ENCODE assay signal across 1 cellular context in genomic region chr19:40461669-40462221, GRCh38.
TF ChIP-seq lines count a peak whose summit lies in the region.

No MANE protein-coding gene starts in this region.

TF ChIP-seq in HepG2, 621 proteins besides CTCF, POLR2A, EP300 and RAD21 (continued from another document and continues in another):
- no peak for TF ChIP-seq RNF219 (CRISPR knock-in tag; IDR thresholded peaks at IDR 0.05)
- TF ChIP-seq ZNF770 (CRISPR knock-in tag; IDR thresholded peaks at IDR 0.05), result 0 out of 2 replicates have a peak, but pooled peaks have one; percentile 12
- TF ChIP-seq, protein P1, sequence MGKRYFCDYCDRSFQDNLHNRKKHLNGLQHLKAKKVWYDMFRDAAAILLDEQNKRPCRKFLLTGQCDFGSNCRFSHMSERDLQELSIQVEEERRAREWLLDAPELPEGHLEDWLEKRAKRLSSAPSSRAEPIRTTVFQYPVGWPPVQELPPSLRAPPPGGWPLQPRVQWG (CRISPR knock-in tag; IDR thresholded peaks at IDR 0.05; ENCODE audit: borderline replicate concordance, low read depth), result no peak
- peak; percentile 31; the same call in 1 of the 2 replicates for TF ChIP-seq MLX (CRISPR knock-in tag; IDR thresholded peaks at IDR 0.05)
- TF ChIP-seq, protein P2, sequence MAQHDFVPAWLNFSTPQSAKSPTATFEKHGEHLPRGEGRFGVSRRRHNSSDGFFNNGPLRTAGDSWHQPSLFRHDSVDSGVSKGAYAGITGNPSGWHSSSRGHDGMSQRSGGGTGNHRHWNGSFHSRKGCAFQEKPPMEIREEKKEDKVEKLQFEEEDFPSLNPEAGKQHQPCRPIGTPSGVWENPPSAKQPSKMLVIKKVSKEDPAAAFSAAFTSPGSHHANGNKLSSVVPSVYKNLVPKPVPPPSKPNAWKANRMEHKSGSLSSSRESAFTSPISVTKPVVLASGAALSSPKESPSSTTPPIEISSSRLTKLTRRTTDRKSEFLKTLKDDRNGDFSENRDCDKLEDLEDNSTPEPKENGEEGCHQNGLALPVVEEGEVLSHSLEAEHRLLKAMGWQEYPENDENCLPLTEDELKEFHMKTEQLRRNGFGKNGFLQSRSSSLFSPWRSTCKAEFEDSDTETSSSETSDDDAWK (CRISPR knock-in tag; IDR thresholded peaks at IDR 0.05), result no peak
- peak; percentile 59 for TF ChIP-seq HNF1B (CRISPR knock-in tag; IDR thresholded peaks at IDR 0.05)
- no peak for TF ChIP-seq CCAR2 (optimal IDR thresholded peaks at IDR 0.05; ENCODE audit: low read depth, low read length)
- TF ChIP-seq PLRG1 (conservative IDR thresholded peaks at IDR 0.05), result no peak
- no peak for TF ChIP-seq ZNF34 (CRISPR knock-in tag; IDR thresholded peaks at IDR 0.05; ENCODE audit: borderline replicate concordance)
- no peak for TF ChIP-seq ZNF274 (CRISPR knock-in tag; IDR thresholded peaks at IDR 0.05)
- no peak for TF ChIP-seq ZNF558 (CRISPR knock-in tag; IDR thresholded peaks at IDR 0.05; ENCODE audit: borderline replicate concordance)
- no peak; the same call in 1 of the 2 replicates for TF ChIP-seq ZNF646 (CRISPR knock-in tag; IDR thresholded peaks at IDR 0.05)
- TF ChIP-seq ZNF337 (CRISPR knock-in tag; IDR thresholded peaks at IDR 0.05; ENCODE audit: borderline replicate concordance, low read depth), result no peak
- TF ChIP-seq TOE1 (CRISPR knock-in tag; IDR thresholded peaks at IDR 0.05), result no peak
- TF ChIP-seq ZBTB49 (CRISPR knock-in tag; IDR thresholded peaks at IDR 0.05; ENCODE audit: borderline replicate concordance), result no peak
- TF ChIP-seq ZNF674 (CRISPR knock-in tag; IDR thresholded peaks at IDR 0.05; ENCODE audit: low read depth), result no peak
- TF ChIP-seq STAT5B (CRISPR knock-in tag; IDR thresholded peaks at IDR 0.05), result no peak
- TF ChIP-seq NR2F2 (IDR thresholded peaks at IDR 0.05; ENCODE audit: borderline replicate concordance, low read depth), result no peak
- TF ChIP-seq SP140L (CRISPR knock-in tag; IDR thresholded peaks at IDR 0.05; ENCODE audit: borderline replicate concordance), result no peak
- no peak for TF ChIP-seq KDM4B (CRISPR knock-in tag; IDR thresholded peaks at IDR 0.05)
- peak; percentile 48; the same call in 1 of the 2 replicates for TF ChIP-seq SP4 (CRISPR knock-in tag; IDR thresholded peaks at IDR 0.05)
- no peak for TF ChIP-seq NONO (IDR thresholded peaks at IDR 0.05)
- 0 out of 2 replicates have a peak, but pooled peaks have one; percentile 29 for TF ChIP-seq NONO (CRISPR knock-in tag; conservative IDR thresholded peaks at IDR 0.05)
- no peak for TF ChIP-seq ZSCAN9 (CRISPR knock-in tag; IDR thresholded peaks at IDR 0.05; ENCODE audit: borderline replicate concordance)
- TF ChIP-seq ZSCAN21 (CRISPR knock-in tag; IDR thresholded peaks at IDR 0.05; ENCODE audit: borderline replicate concordance), result 0 out of 2 replicates have a peak, but pooled peaks have one; percentile 45
- no peak for TF ChIP-seq SIX4 (CRISPR knock-in tag; IDR thresholded peaks at IDR 0.05)
- TF ChIP-seq ERF (CRISPR knock-in tag; IDR thresholded peaks at IDR 0.05), result peak; percentile 58; the same call in 1 of the 2 replicates
- TF ChIP-seq FOXK2 (IDR thresholded peaks at IDR 0.05), result no peak
- no peak for TF ChIP-seq THYN1 (CRISPR knock-in tag; IDR thresholded peaks at IDR 0.05; ENCODE audit: borderline replicate concordance, low read depth)
- TF ChIP-seq YEATS4 (CRISPR knock-in tag; IDR thresholded peaks at IDR 0.05; ENCODE audit: borderline replicate concordance), result no peak
- TF ChIP-seq, protein P3, sequence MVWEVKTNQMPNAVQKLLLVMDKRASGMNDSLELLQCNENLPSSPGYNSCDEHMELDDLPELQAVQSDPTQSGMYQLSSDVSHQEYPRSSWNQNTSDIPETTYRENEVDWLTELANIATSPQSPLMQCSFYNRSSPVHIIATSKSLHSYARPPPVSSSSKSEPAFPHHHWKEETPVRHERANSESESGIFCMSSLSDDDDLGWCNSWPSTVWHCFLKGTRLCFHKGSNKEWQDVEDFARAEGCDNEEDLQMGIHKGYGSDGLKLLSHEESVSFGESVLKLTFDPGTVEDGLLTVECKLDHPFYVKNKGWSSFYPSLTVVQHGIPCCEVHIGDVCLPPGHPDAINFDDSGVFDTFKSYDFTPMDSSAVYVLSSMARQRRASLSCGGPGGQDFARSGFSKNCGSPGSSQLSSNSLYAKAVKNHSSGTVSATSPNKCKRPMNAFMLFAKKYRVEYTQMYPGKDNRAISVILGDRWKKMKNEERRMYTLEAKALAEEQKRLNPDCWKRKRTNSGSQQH (CRISPR knock-in tag; IDR thresholded peaks at IDR 0.05; ENCODE audit: low read depth), result no peak
- TF ChIP-seq CENPX (CRISPR knock-in tag; IDR thresholded peaks at IDR 0.05), result no peak
- no peak for TF ChIP-seq ZNF18 (CRISPR knock-in tag; IDR thresholded peaks at IDR 0.05; ENCODE audit: insufficient replicate concordance)
- no peak for TF ChIP-seq MTA3 (CRISPR knock-in tag; IDR thresholded peaks at IDR 0.05)
- peak; percentile 68; the same call in 1 of the 2 replicates for TF ChIP-seq HOXA3 (CRISPR knock-in tag; IDR thresholded peaks at IDR 0.05)
- TF ChIP-seq, protein P4, sequence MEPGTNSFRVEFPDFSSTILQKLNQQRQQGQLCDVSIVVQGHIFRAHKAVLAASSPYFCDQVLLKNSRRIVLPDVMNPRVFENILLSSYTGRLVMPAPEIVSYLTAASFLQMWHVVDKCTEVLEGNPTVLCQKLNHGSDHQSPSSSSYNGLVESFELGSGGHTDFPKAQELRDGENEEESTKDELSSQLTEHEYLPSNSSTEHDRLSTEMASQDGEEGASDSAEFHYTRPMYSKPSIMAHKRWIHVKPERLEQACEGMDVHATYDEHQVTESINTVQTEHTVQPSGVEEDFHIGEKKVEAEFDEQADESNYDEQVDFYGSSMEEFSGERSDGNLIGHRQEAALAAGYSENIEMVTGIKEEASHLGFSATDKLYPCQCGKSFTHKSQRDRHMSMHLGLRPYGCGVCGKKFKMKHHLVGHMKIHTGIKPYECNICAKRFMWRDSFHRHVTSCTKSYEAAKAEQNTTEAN (CRISPR knock-in tag; conservative IDR thresholded peaks at IDR 0.05), result no peak
- no peak for TF ChIP-seq ZNF383 (CRISPR knock-in tag; IDR thresholded peaks at IDR 0.05; ENCODE audit: borderline replicate concordance)
